In genomic region chr2:159468257-159468656, GRCh38 we compare ENCODE assay signal across 23 cellular contexts.
A peak's percentile ranks its signal among the peaks of the same experiment; 100 is the strongest.
DNase-seq lines count a peak whose midpoint lies in the region; ATAC-seq and TF ChIP-seq lines count a peak whose summit lies in the region.
"Had no signal": no experiment of that assay in that cellular context is flagged by ENCODE, and none has a peak within 500 bp of the region (broad histone marks: within the 10 kb centered on the region; RNA-seq: fewer than 3 reads in every experiment).

No MANE protein-coding gene starts in this region.

- no peaks in the 10 kb centered on the region for H3K27me3 ChIP-seq in Peyer's patch

- no peak for TF ChIP-seq CTCF in natural killer cell (IDR thresholded peaks at IDR 0.05)
- TF ChIP-seq CTCF in NB4 (IDR thresholded peaks at IDR 0.05; ENCODE audit: low read depth, low read length): no peak
- no peak for TF ChIP-seq CTCF in endothelial cell (IDR thresholded peaks at IDR 0.05; ENCODE audit: unreplicated experiment)
- TF ChIP-seq CTCF in Peyer's patch (IDR thresholded peaks at IDR 0.05): no peak

- intact Hi-C loops in natural killer cell (cut with micrococcal nuclease): no loop called here

- H3K9me3 Mint-ChIP-seq in natural killer cell: peaks cover 0 to 3% of the 10 kb centered on the region in 2 donors
- H3K9me3 Mint-ChIP-seq in natural killer cell treated with Interleukin-12 subunit alpha and Interleukin-12 subunit beta and Interleukin-15 and Interleukin-18, amount 100 ng/mL, for 72 hours: peaks cover 3% of the 10 kb centered on the region
- no peaks in the 10 kb centered on the region for H3K9me3 Mint-ChIP-seq in endothelial cell (ENCODE audit: unreplicated experiment)
- H3K9me3 Mint-ChIP-seq in stimulated activated naive B cell treated with anti-CD40 and anti-IgM and Interleukin-4, amounts not matched to agents 10 μg/mL and 1 μg/mL and 100 μg/mL, for 72 hours: peaks cover under 1 to 3% of the 10 kb centered on the region in 2 donors

- H3K4me1 ChIP-seq in Peyer's patch: no peaks in the 10 kb centered on the region
- H3K4me1 ChIP-seq: HAP-1 had no signal

- no peak for ATAC-seq in natural killer cell
- no peak for ATAC-seq in natural killer cell treated with Interleukin-12 subunit alpha and Interleukin-12 subunit beta and Interleukin-15 and Interleukin-18, amount 100 ng/mL, for 72 hours
- peak; percentile 65 to 72 for ATAC-seq in stimulated activated naive B cell treated with anti-CD40 and anti-IgM and Interleukin-4, amounts not matched to agents 10 μg/mL and 1 μg/mL and 100 μg/mL, for 72 hours (replicated peaks)
- ATAC-seq: PC-3, Right ventricle myocardium inferior had no signal

- H3K27me3 Mint-ChIP-seq in natural killer cell (ENCODE audit: low read depth in 2 of 2) (no peaks in the 10 kb centered on the region), endothelial cell (ENCODE audit: unreplicated experiment) (peaks cover 3% of the 10 kb centered on the region)
- H3K27me3 Mint-ChIP-seq in natural killer cell treated with Interleukin-12 subunit alpha and Interleukin-12 subunit beta and Interleukin-15 and Interleukin-18, amount 100 ng/mL, for 72 hours: no peaks in the 10 kb centered on the region
- H3K27me3 Mint-ChIP-seq in stimulated activated naive B cell treated with anti-CD40 and anti-IgM and Interleukin-4, amounts not matched to agents 10 μg/mL and 1 μg/mL and 100 μg/mL, for 72 hours: no peaks in the 10 kb centered on the region
- H3K27me3 Mint-ChIP-seq: IgD-negative memory B cell had no signal

- H3K27ac ChIP-seq in Peyer's patch: no peak overlapping the region

- H3K4me3 ChIP-seq in NB4 (ENCODE audit: low read depth, low read length): no peak overlapping the region
- H3K4me3 ChIP-seq in Peyer's patch: no peak overlapping the region
- H3K4me3 ChIP-seq: HAP-1 had no signal

- H3K36me3 ChIP-seq in Peyer's patch: no peaks in the 10 kb centered on the region
- H3K36me3 ChIP-seq: HAP-1 had no signal

- TF ChIP-seq POLR2A in NB4 (IDR thresholded peaks at IDR 0.05; ENCODE audit: extremely low read depth, insufficient read length) (no peak), Peyer's patch (IDR thresholded peaks at IDR 0.05) (no peak)

- H3K4me1 Mint-ChIP-seq in natural killer cell (peaks cover 10 to 28% of the 10 kb centered on the region in 2 donors), endothelial cell (ENCODE audit: unreplicated experiment) (peaks cover 8% of the 10 kb centered on the region)
- H3K4me1 Mint-ChIP-seq in natural killer cell treated with Interleukin-12 subunit alpha and Interleukin-12 subunit beta and Interleukin-15 and Interleukin-18, amount 100 ng/mL, for 72 hours (ENCODE audit: low read depth in 2 of 2): peaks cover 11 to 15% of the 10 kb centered on the region in 2 donors
- H3K4me1 Mint-ChIP-seq in stimulated activated naive B cell treated with anti-CD40 and anti-IgM and Interleukin-4, amounts not matched to agents 10 μg/mL and 1 μg/mL and 100 μg/mL, for 72 hours: peaks cover 8 to 20% of the 10 kb centered on the region in 2 donors

- H3K4me3 Mint-ChIP-seq in natural killer cell (no peak overlapping the region), endothelial cell (ENCODE audit: unreplicated experiment) (peak overlapping the region; percentile 33)
- H3K4me3 Mint-ChIP-seq in natural killer cell treated with Interleukin-12 subunit alpha and Interleukin-12 subunit beta and Interleukin-15 and Interleukin-18, amount 100 ng/mL, for 72 hours: no peak overlapping the region
- peak overlapping the region in 1 of 2 donors; percentile 9 for H3K4me3 Mint-ChIP-seq in stimulated activated naive B cell treated with anti-CD40 and anti-IgM and Interleukin-4, amounts not matched to agents 10 μg/mL and 1 μg/mL and 100 μg/mL, for 72 hours
- H3K4me3 Mint-ChIP-seq: HFFc6, IgD-negative memory B cell had no signal

- DNase-seq in natural killer cell: no peak
- no peak for DNase-seq in natural killer cell treated with Interleukin-12 subunit alpha and Interleukin-12 subunit beta and Interleukin-15 and Interleukin-18, amount 100 ng/mL, for 72 hours (ENCODE audit: low spot score)
- peak; percentile 4 for DNase-seq in NB4 (ENCODE audit: low read depth)
- no peak for DNase-seq in endothelial cell (ENCODE audit: low spot score)
- DNase-seq in stimulated activated naive B cell treated with anti-CD40 and anti-IgM and Interleukin-4, amounts not matched to agents 10 μg/mL and 1 μg/mL and 100 μg/mL, for 72 hours: no peak
- no peak for DNase-seq in Peyer's patch
- no peak for DNase-seq in GM19240 (ENCODE audit: insufficient read length, low spot score)
- DNase-seq in islet precursor cell: no peak
- DNase-seq: GOT3; HFFc6; Karpas-422; NCI-H1105 treated with DMSO at 0.1 percent for 48 hours; NCI-H146; NCI-H2029; NCI-H446; NCI-H524 treated with DMSO at 0.1 percent for 48 hours; NCI-H774; NK-92 treated with Interleukin-12 subunit alpha and Interleukin-12 subunit beta, amount 100 ng/mL, for 24 hours; PC-3; T-helper 1 cell had no signal

- H3K36me3 Mint-ChIP-seq in natural killer cell: no peaks in the 10 kb centered on the region
- peaks cover 7% of the 10 kb centered on the region for H3K36me3 Mint-ChIP-seq in natural killer cell treated with Interleukin-12 subunit alpha and Interleukin-12 subunit beta and Interleukin-15 and Interleukin-18, amount 100 ng/mL, for 72 hours
- peaks cover 29% of the 10 kb centered on the region for H3K36me3 Mint-ChIP-seq in endothelial cell (ENCODE audit: low read depth, unreplicated experiment)
- peaks cover 15 to 35% of the 10 kb centered on the region in 2 donors for H3K36me3 Mint-ChIP-seq in stimulated activated naive B cell treated with anti-CD40 and anti-IgM and Interleukin-4, amounts not matched to agents 10 μg/mL and 1 μg/mL and 100 μg/mL, for 72 hours

- H3K9me3 ChIP-seq in Peyer's patch: no peaks in the 10 kb centered on the region
- H3K9me3 ChIP-seq: HAP-1 had no signal

- H3K27ac Mint-ChIP-seq in natural killer cell: peak overlapping the region; percentile 15 to 80
- no peak overlapping the region for H3K27ac Mint-ChIP-seq in natural killer cell treated with Interleukin-12 subunit alpha and Interleukin-12 subunit beta and Interleukin-15 and Interleukin-18, amount 100 ng/mL, for 72 hours
- H3K27ac Mint-ChIP-seq in endothelial cell (ENCODE audit: unreplicated experiment): no peak overlapping the region
- no peak overlapping the region for H3K27ac Mint-ChIP-seq in stimulated activated naive B cell treated with anti-CD40 and anti-IgM and Interleukin-4, amounts not matched to agents 10 μg/mL and 1 μg/mL and 100 μg/mL, for 72 hours
- H3K27ac Mint-ChIP-seq: HFFc6 had no signal

Comparison
In these comparisons a context has a peak if more than half of its experiments do, and no peak if none do; other contexts are left out.
1. H3K27ac Mint-ChIP-seq: peak in natural killer cell (2 of 2); none in natural killer cell treated with Interleukin-12 subunit alpha and Interleukin-12 subunit beta and Interleukin-15 and Interleukin-18, amount 100 ng/mL, for 72 hours (0 of 2), endothelial cell (single experiment) and stimulated activated naive B cell treated with anti-CD40 and anti-IgM and Interleukin-4, amounts not matched to agents 10 μg/mL and 1 μg/mL and 100 μg/mL, for 72 hours (single experiment).
2. ATAC-seq: peak in stimulated activated naive B cell treated with anti-CD40 and anti-IgM and Interleukin-4, amounts not matched to agents 10 μg/mL and 1 μg/mL and 100 μg/mL, for 72 hours (2 of 2); none in natural killer cell (0 of 3) and natural killer cell treated with Interleukin-12 subunit alpha and Interleukin-12 subunit beta and Interleukin-15 and Interleukin-18, amount 100 ng/mL, for 72 hours (0 of 2).